In the genomic region with DNA sequence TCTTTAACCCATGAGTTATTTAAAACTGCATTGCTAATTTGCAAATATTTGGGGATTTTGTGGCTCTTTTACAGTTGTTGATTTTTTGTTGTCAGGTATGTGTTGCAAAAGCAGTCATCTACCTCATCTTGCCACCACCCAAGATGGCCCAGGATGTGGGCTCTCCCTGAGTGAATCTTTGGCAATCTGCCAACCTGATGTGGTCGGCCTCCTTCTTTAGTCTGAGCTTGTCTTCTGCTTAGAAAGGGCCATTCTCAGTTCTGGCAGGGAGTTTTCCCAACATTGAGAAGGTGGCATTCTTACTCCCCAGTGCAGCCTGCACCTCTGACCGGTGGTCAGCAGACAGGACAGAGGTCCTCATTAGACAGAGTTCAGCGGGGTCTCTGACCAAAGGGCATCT, we compare ENCODE assay signal across 8 cellular contexts.
A peak's percentile ranks its signal among the peaks of the same experiment; 100 is the strongest.
DNase-seq lines count a peak whose midpoint lies in the region; ATAC-seq, FAIRE-seq and TF ChIP-seq lines count a peak whose summit lies in the region.
"Not testable (repeated sequence)": the region's sequence is repeated elsewhere in the genome, so short reads cannot be mapped to it uniquely, and the experiment has no call there.

No MANE protein-coding gene starts in this region.

- not testable (repeated sequence) for H3K4me3 Mint-ChIP-seq in T-helper 17 cell; activated CD4-positive, alpha-beta T cell treated with anti-CD3 and anti-CD28 coated beads, Interleukin-2, amount 10 ng/mL, durations not matched to agents 7 days and 5 days; activated CD8-positive, alpha-beta T cell treated with anti-CD3 and anti-CD28 coated beads, Interleukin-2, amount 10 ng/mL, durations not matched to agents 7 days and 5 days

- 0 out of 2 replicates have a peak overlapping the region, but pooled peaks have one; percentile 19 for H3K4me2 ChIP-seq in BLaER1
- not testable (repeated sequence) for H3K4me2 ChIP-seq in DND-41 (ENCODE audit: insufficient read depth, low read length); K562 (ENCODE audit: insufficient read depth, low read length); HepG2 (ENCODE audit: low read depth, low read length)

- not testable (repeated sequence) for H3K9me3 ChIP-seq in BLaER1; DND-41 (ENCODE audit: insufficient read depth, low read length, severe bottlenecking); T-helper 17 cell (ENCODE audit: control insufficient read depth, low read length, poor library complexity, severe bottlenecking); K562 (replicated peaks; ENCODE audit: control insufficient read depth, insufficient read depth, low read depth, low read length)
- H3K9me3 ChIP-seq in HepG2 (ENCODE audit: low read length), result peaks cover 61% of the 10 kb centered on the region

- not testable (repeated sequence) for H2AFZ ChIP-seq in DND-41 (ENCODE audit: low read depth, low read length); K562 (ENCODE audit: low read depth, low read length); HepG2 (ENCODE audit: low read length)

- peak overlapping the region; percentile 35 for H3K27ac Mint-ChIP-seq in T-helper 17 cell
- not testable (repeated sequence) for H3K27ac Mint-ChIP-seq in activated CD4-positive, alpha-beta T cell treated with anti-CD3 and anti-CD28 coated beads, Interleukin-2, amount 10 ng/mL, durations not matched to agents 7 days and 5 days; activated CD8-positive, alpha-beta T cell treated with anti-CD3 and anti-CD28 coated beads, Interleukin-2, amount 10 ng/mL, durations not matched to agents 7 days and 5 days

- not testable (repeated sequence) for H3K9me1 ChIP-seq in K562 (ENCODE audit: control insufficient read depth, insufficient read depth, low read length)

- not testable (repeated sequence) for H3K79me2 ChIP-seq in DND-41 (ENCODE audit: insufficient read depth, low read length); K562 (ENCODE audit: control insufficient read depth, insufficient read depth, low read length); HepG2 (ENCODE audit: insufficient read depth, low read length)

- not testable (repeated sequence) for H3K36me3 Mint-ChIP-seq in T-helper 17 cell (ENCODE audit: low read depth); activated CD4-positive, alpha-beta T cell treated with anti-CD3 and anti-CD28 coated beads, Interleukin-2, amount 10 ng/mL, durations not matched to agents 7 days and 5 days (ENCODE audit: low read depth); activated CD8-positive, alpha-beta T cell treated with anti-CD3 and anti-CD28 coated beads, Interleukin-2, amount 10 ng/mL, durations not matched to agents 7 days and 5 days (ENCODE audit: low read depth)

- H3K27ac ChIP-seq in BLaER1; DND-41 (ENCODE audit: low read length); K562 (ENCODE audit: extremely low read depth, low read depth, low read length); HepG2 (ENCODE audit: extremely low read length, insufficient read depth, low read length): not testable (repeated sequence)

- DNase-seq in DND-41, result peak; percentile 67
- DNase-seq in NB4 (ENCODE audit: low read depth), result peak; percentile 39
- DNase-seq in T-helper 17 cell, result peak in 1 of 3 donors; percentile 19
- DNase-seq in activated CD4-positive, alpha-beta T cell treated with anti-CD3 and anti-CD28 coated beads, Interleukin-2, amount 10 ng/mL, durations not matched to agents 7 days and 5 days, result peak; percentile 12
- peak; percentile 19 for DNase-seq in activated CD8-positive, alpha-beta T cell treated with anti-CD3 and anti-CD28 coated beads, Interleukin-2, amount 10 ng/mL, durations not matched to agents 7 days and 5 days
- peak in 1 of 4 experiments; percentile 8 for DNase-seq in K562 (ENCODE audit: extremely low read depth in 1 of 4, low spot score in 3 of 4)
- not testable (repeated sequence) for DNase-seq in HepG2 (ENCODE audit: low spot score)

- H3K27me3 Mint-ChIP-seq in T-helper 17 cell; activated CD4-positive, alpha-beta T cell treated with anti-CD3 and anti-CD28 coated beads, Interleukin-2, amount 10 ng/mL, durations not matched to agents 7 days and 5 days; activated CD8-positive, alpha-beta T cell treated with anti-CD3 and anti-CD28 coated beads, Interleukin-2, amount 10 ng/mL, durations not matched to agents 7 days and 5 days (ENCODE audit: low read depth): not testable (repeated sequence)

- not testable (repeated sequence) for H3K4me1 ChIP-seq in BLaER1; DND-41 (ENCODE audit: insufficient read depth, low read length); K562 (replicated peaks in 1 of 2; ENCODE audit: control insufficient read depth in 2 of 2, insufficient read depth in 2 of 2, low read length in 2 of 2); HepG2 (ENCODE audit: insufficient read depth, low read length)

- FAIRE-seq in K562 (lab: Jason Lieb, UNC); HepG2 (lab: Jason Lieb, UNC): not testable (repeated sequence)

- POLR2A ChIA-PET in activated CD4-positive, alpha-beta T cell treated with anti-CD3 and anti-CD28 coated beads, Interleukin-2, amount 10 ng/mL, durations not matched to agents 7 days and 5 days (lab: Charles Lee); activated CD8-positive, alpha-beta T cell treated with anti-CD3 and anti-CD28 coated beads, Interleukin-2, amount 10 ng/mL, durations not matched to agents 7 days and 5 days (lab: Charles Lee); K562 (lab: Yijun Ruan, JAX); HepG2 (lab: Yijun Ruan, JAX): not testable (repeated sequence)

- H4K20me1 ChIP-seq in BLaER1; DND-41 (ENCODE audit: insufficient read depth, low read length); K562 (replicated peaks; ENCODE audit: control insufficient read depth, insufficient read depth, low read length); HepG2 (ENCODE audit: insufficient read depth, low read length): not testable (repeated sequence)

- 14% methylated on average over 3 of the region's 3 CpGs for WGBS in K562 (ENCODE audit: insufficient coverage, low coverage, missing lambda C conversion rate)
- 15% methylated on average over 2 of the region's 3 CpGs for WGBS in HepG2 (ENCODE audit: low lambda C conversion rate)

- CTCF ChIA-PET in activated CD4-positive, alpha-beta T cell treated with anti-CD3 and anti-CD28 coated beads, Interleukin-2, amount 10 ng/mL, durations not matched to agents 7 days and 5 days (lab: Charles Lee); activated CD8-positive, alpha-beta T cell treated with anti-CD3 and anti-CD28 coated beads, Interleukin-2, amount 10 ng/mL, durations not matched to agents 7 days and 5 days (lab: Charles Lee); K562 (lab: Yijun Ruan, JAX; ENCODE audit: low intra/inter-chr PET ratio); HepG2 (lab: Yijun Ruan, JAX; ENCODE audit: low intra/inter-chr PET ratio, low total read pairs): not testable (repeated sequence)

- TF ChIP-seq POLR2A in NB4 (IDR thresholded peaks at IDR 0.05; ENCODE audit: extremely low read depth, insufficient read length); K562 (conservative IDR thresholded peaks at IDR 0.05); HepG2 (IDR thresholded peaks at IDR 0.05; ENCODE audit: insufficient read depth in 1 of 2, low read depth in 2 of 2, low read length in 2 of 2): not testable (repeated sequence)

- peaks cover 12% of the 10 kb centered on the region for H3K9me3 Mint-ChIP-seq in activated CD4-positive, alpha-beta T cell treated with anti-CD3 and anti-CD28 coated beads, Interleukin-2, amount 10 ng/mL, durations not matched to agents 7 days and 5 days
- not testable (repeated sequence) for H3K9me3 Mint-ChIP-seq in activated CD8-positive, alpha-beta T cell treated with anti-CD3 and anti-CD28 coated beads, Interleukin-2, amount 10 ng/mL, durations not matched to agents 7 days and 5 days (ENCODE audit: insufficient read depth)

- not testable (repeated sequence) for H3K4me3 ChIP-seq in BLaER1; DND-41 (ENCODE audit: low read depth in 1 of 2, low read length in 2 of 2); NB4 (ENCODE audit: low read depth, low read length); K562; HepG2 (replicated peaks in 1 of 3; ENCODE audit: insufficient read depth in 1 of 3, low read depth in 2 of 3, low read length in 3 of 3)

- BruUV-seq in K562 (replicated peaks; lab: Mats Ljungman, UMichigan); HepG2 (replicated peaks; lab: Mats Ljungman, UMichigan): not testable (repeated sequence)

- ATAC-seq in DND-41 (ENCODE audit: insufficient read depth, low read depth); T-helper 17 cell; activated CD8-positive, alpha-beta T cell treated with anti-CD3 and anti-CD28 coated beads, Interleukin-2, amount 10 ng/mL, durations not matched to agents 7 days and 5 days; K562; HepG2: not testable (repeated sequence)

- not testable (repeated sequence) for TF ChIP-seq CTCF in DND-41 (IDR thresholded peaks at IDR 0.05; ENCODE audit: borderline replicate concordance, extremely low read depth, low read length, poor library complexity, severe bottlenecking); NB4 (IDR thresholded peaks at IDR 0.05; ENCODE audit: low read depth, low read length); K562 (IDR thresholded peaks at IDR 0.05 in 2 of 3, conservative IDR thresholded peaks at IDR 0.05 in 1 of 3; ENCODE audit: insufficient read depth in 2 of 3, low read depth in 1 of 3, low read length in 3 of 3); HepG2 (CRISPR knock-in tag; IDR thresholded peaks at IDR 0.05)

- H3K36me3 ChIP-seq in BLaER1; DND-41 (ENCODE audit: insufficient read depth, low read length); K562 (ENCODE audit: control insufficient read depth, insufficient read depth, low read length); HepG2 (replicated peaks in 1 of 2; ENCODE audit: control insufficient read depth in 1 of 2, insufficient read depth in 2 of 2, low read length in 2 of 2): not testable (repeated sequence)

- TF ChIP-seq RAD21 in K562 (CRISPR knock-in tag; conservative IDR thresholded peaks at IDR 0.05 in 1 of 2, IDR thresholded peaks at IDR 0.05 in 1 of 2); HepG2 (CRISPR knock-in tag; IDR thresholded peaks at IDR 0.05): not testable (repeated sequence)

- intact Hi-C loops in K562 (cut with micrococcal nuclease); HepG2 (cut with micrococcal nuclease; ENCODE audit: unreplicated experiment): not testable (repeated sequence)

- not testable (repeated sequence) for H3K4me1 Mint-ChIP-seq in T-helper 17 cell; activated CD4-positive, alpha-beta T cell treated with anti-CD3 and anti-CD28 coated beads, Interleukin-2, amount 10 ng/mL, durations not matched to agents 7 days and 5 days; activated CD8-positive, alpha-beta T cell treated with anti-CD3 and anti-CD28 coated beads, Interleukin-2, amount 10 ng/mL, durations not matched to agents 7 days and 5 days (ENCODE audit: low read depth)

- TF ChIP-seq EP300 in K562 (IDR thresholded peaks at IDR 0.05; ENCODE audit: low read length); HepG2 (IDR thresholded peaks at IDR 0.05; ENCODE audit: low read depth in 2 of 2, low read length in 2 of 2); HepG2 (CRISPR knock-in tag; IDR thresholded peaks at IDR 0.05; ENCODE audit: borderline replicate concordance): not testable (repeated sequence)

- H3K27me3 ChIP-seq in BLaER1; DND-41 (ENCODE audit: insufficient read depth, low read length, poor library complexity); K562 (ENCODE audit: control insufficient read depth in 2 of 2, insufficient read depth in 2 of 2, low read length in 2 of 2); HepG2 (ENCODE audit: control insufficient read depth in 1 of 2, insufficient read depth in 2 of 2, low read length in 2 of 2): not testable (repeated sequence)

- in situ Hi-C loops in K562 (cut with MboI); HepG2 (cut with HindIII; ENCODE audit: extremely low pct_ligation_motif_present, low pct_unique_long_range_greater_than_20kb): not testable (repeated sequence)

- not testable (repeated sequence) for H3K9ac ChIP-seq in BLaER1; DND-41 (ENCODE audit: low read depth, low read length); K562 (ENCODE audit: insufficient read depth in 1 of 2, low read depth in 2 of 2, low read length in 2 of 2); HepG2 (ENCODE audit: insufficient read depth, low read depth, low read length)
